In the genomic region with DNA sequence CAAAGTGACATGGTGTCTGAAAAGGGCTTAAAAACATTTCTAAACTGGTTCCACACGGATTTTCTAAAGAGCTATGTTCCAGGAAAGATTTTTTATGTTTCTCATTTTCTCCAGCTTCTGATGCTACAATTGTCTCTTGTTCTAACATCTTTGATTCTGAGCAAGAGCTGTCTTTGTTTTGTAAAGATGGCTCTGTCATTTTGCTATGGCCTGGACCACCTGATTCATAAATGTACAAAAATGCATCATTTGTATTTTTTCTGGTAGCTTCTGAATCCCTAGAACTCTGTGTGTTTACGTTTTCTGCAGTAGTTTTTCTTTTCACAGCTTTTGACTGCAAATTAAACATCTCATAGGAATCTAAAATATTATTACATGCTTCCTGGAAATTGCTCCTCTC, we compare ENCODE assay signal across 31 cellular contexts. TPM values are rescaled to one million over a fixed set of nuclear protein-coding genes. Genes with fewer than 3 reads are reported as not detected.
"Had no signal": no experiment of that assay in that cellular context is flagged by ENCODE, and none has a peak within 500 bp of the region (broad histone marks: within the 10 kb centered on the region; RNA-seq: fewer than 3 reads in every experiment).

No MANE protein-coding gene starts in this region.

- DNase-seq: activated CD4-positive, alpha-beta T cell treated with anti-CD3 and anti-CD28 coated beads for 4 hours; activated CD4-positive, alpha-beta T cell treated with anti-CD3 and anti-CD28 coated beads, Interleukin-2, amount 50 U/mL, for 4 hours; activated CD8-positive, alpha-beta memory T cell treated with anti-CD3 and anti-CD28 coated beads, Interleukin-2, amount 50 U/mL, for 48 hours; activated CD8-positive, alpha-beta T cell treated with anti-CD3 and anti-CD28 coated beads, Interleukin-2, amount 10 ng/mL, durations not matched to agents 7 days and 5 days; activated effector memory CD4-positive, alpha-beta T cell treated with anti-CD3 and anti-CD28 coated beads, Interleukin-2, amount 50 U/mL, for 16 hours; activated naive CD4-positive, alpha-beta T cell treated with Interleukin-2 at 50 U/mL for 16 hours; activated T-cell treated with anti-CD3 and anti-CD28 coated beads, Interleukin-2, amount 50 U/mL, for 1 hour; amygdala; brain microvascular endothelial cell; Karpas-422; MM.1S; NCI-H1105; NCI-H1436; NCI-H1694 treated with DMSO at 0.1 percent for 48 hours; NCI-H2029 treated with DMSO at 0.1 percent for 48 hours; NCI-H345; NCI-H510A; NCI-H526 treated with DMSO at 0.1 percent for 48 hours; NCI-H82; NK-92 treated with Interleukin-12 subunit alpha and Interleukin-12 subunit beta, amount 100 ng/mL, for 24 hours; OCI-M1; RPMI8226; SJCRH30; SK-N-SH; T-helper 1 cell had no signal

- H3K27ac ChIP-seq: brain microvascular endothelial cell, cardiac muscle cell, SJCRH30, VCaP had no signal

- H3K9me3 Mint-ChIP-seq: activated naive CD4-positive, alpha-beta T cell treated with anti-CD3 and anti-CD28 coated beads, Interleukin-2, amount 50 U/mL, for 72 hours had no signal

- H3K27ac Mint-ChIP-seq: activated CD8-positive, alpha-beta T cell treated with anti-CD3 and anti-CD28 coated beads, Interleukin-2, amount 10 ng/mL, durations not matched to agents 7 days and 5 days; activated naive CD4-positive, alpha-beta T cell treated with anti-CD3 and anti-CD28 coated beads, Interleukin-2, amount 50 U/mL, for 72 hours had no signal

- H3K4me3 Mint-ChIP-seq: activated CD8-positive, alpha-beta T cell treated with anti-CD3 and anti-CD28 coated beads, Interleukin-2, amount 10 ng/mL, durations not matched to agents 7 days and 5 days had no signal

- ATAC-seq: activated CD8-positive, alpha-beta T cell treated with anti-CD3 and anti-CD28 coated beads, Interleukin-2, amount 10 ng/mL, durations not matched to agents 7 days and 5 days; activated naive CD4-positive, alpha-beta T cell treated with anti-CD3 and anti-CD28 coated beads, Interleukin-2, amount 50 U/mL, for 72 hours; K562; Panc1; Right ventricle myocardium inferior had no signal

RNA-seq across cellular contexts. Expression of a gene that starts 21.3 kb away (rescaled TPM):
- total RNA-seq: SJCRH30 had no signal
